ENCODE assay signal across 31 cellular contexts in genomic region chr3:126581569-126581968, GRCh38. TPM values are rescaled to one million over a fixed set of nuclear protein-coding genes. Genes with fewer than 3 reads are reported as not detected.
"Had no signal": no experiment of that assay in that cellular context is flagged by ENCODE, and none has a peak within 500 bp of the region (broad histone marks: within the 10 kb centered on the region; RNA-seq: fewer than 3 reads in every experiment).

No MANE protein-coding gene starts in this region.

- H3K9me3 Mint-ChIP-seq: stimulated activated effector memory CD8-positive, alpha-beta T cell treated with anti-CD3 and anti-CD28 coated beads, Interleukin-12 subunit alpha, Interleukin-12 subunit beta, amount 100 ng/mL, for 72 hours; stimulated activated naive B cell treated with anti-CD40 and anti-IgM and Interleukin-4, amounts not matched to agents 10 μg/mL and 1 μg/mL and 100 μg/mL, for 72 hours; type B pancreatic cell had no signal

- H3K36me3 Mint-ChIP-seq: stimulated activated effector memory CD8-positive, alpha-beta T cell treated with anti-CD3 and anti-CD28 coated beads, Interleukin-12 subunit alpha, Interleukin-12 subunit beta, amount 100 ng/mL, for 72 hours; stimulated activated memory B cell treated with anti-CD40 and anti-IgM and Interleukin-4, amounts not matched to agents 10 μg/mL and 1 μg/mL and 100 μg/mL, for 72 hours; stimulated activated naive B cell treated with anti-CD40 and anti-IgM and Interleukin-4, amounts not matched to agents 10 μg/mL and 1 μg/mL and 100 μg/mL, for 72 hours; type B pancreatic cell had no signal

- H3K36me3 ChIP-seq: stomach, suprapubic skin, thoracic aorta, thyroid gland, tibial artery, transverse colon, upper lobe of left lung, upper lobe of right lung, uterus, vagina had no signal

- H3K27ac Mint-ChIP-seq: stimulated activated effector memory CD8-positive, alpha-beta T cell treated with anti-CD3 and anti-CD28 coated beads, Interleukin-12 subunit alpha, Interleukin-12 subunit beta, amount 100 ng/mL, for 72 hours; stimulated activated memory B cell treated with anti-CD40 and anti-IgM and Interleukin-4, amounts not matched to agents 10 μg/mL and 1 μg/mL and 100 μg/mL, for 72 hours; stimulated activated naive B cell treated with anti-CD40 and anti-IgM and Interleukin-4, amounts not matched to agents 10 μg/mL and 1 μg/mL and 100 μg/mL, for 72 hours; stimulated activated naive CD8-positive, alpha-beta T cell treated with anti-CD3 and anti-CD28 coated beads, Interleukin-15, amount 100 ng/mL, for 72 hours; stimulated activated naive CD8-positive, alpha-beta T cell treated with anti-CD3 and anti-CD28 coated beads, Interleukin-15, Interleukin-2, amounts not matched to agents 100 ng/mL and 50 ng/mL, for 24 hours; type B pancreatic cell had no signal

- DNase-seq: stimulated activated CD4-positive, alpha-beta T cell treated with anti-CD3 and anti-CD28 coated beads, Interleukin-2, amount 100 ng/mL, for 48 hours; stimulated activated CD4-positive, alpha-beta T cell treated with anti-CD3 and anti-CD28 coated beads, Interleukin-4, amount 100 ng/mL, for 1 hour; stimulated activated CD4-positive, alpha-beta T cell treated with anti-CD3 and anti-CD28 coated beads, Interleukin-4, amount 100 ng/mL, for 24 hours; stimulated activated CD4-positive, alpha-beta T cell treated with anti-CD3 and anti-CD28 coated beads, Interleukin-4, amount 100 ng/mL, for 4 hours; stimulated activated CD8-positive, alpha-beta memory T cell treated with anti-CD3 and anti-CD28 coated beads, Interleukin-4, amount 100 ng/mL, for 48 hours; stimulated activated naive B cell treated with anti-CD40 and anti-IgM and Interleukin-4, amounts not matched to agents 10 μg/mL and 1 μg/mL and 100 μg/mL, for 72 hours; stimulated activated naive CD4-positive, alpha-beta T cell; stimulated activated naive CD4-positive, alpha-beta T cell treated with Interleukin-2 at 50 U/mL for 16 hours; stimulated activated naive CD8-positive, alpha-beta T cell treated with anti-CD3 and anti-CD28 coated beads, Interleukin-15, amount 100 ng/mL, for 72 hours; stimulated activated naive CD8-positive, alpha-beta T cell treated with anti-CD3 and anti-CD28 coated beads, Interleukin-15, Interleukin-2, amounts not matched to agents 100 U/mL and 50 U/mL, for 24 hours; stomach; substantia nigra; testis; thyroid gland; tibial artery; transverse colon; upper lobe of left lung; upper lobe of right lung; uterus had no signal

- H3K27ac ChIP-seq: stomach, suprapubic skin, testis, thoracic aorta, thyroid gland, tibial artery, tibial nerve, transverse colon, upper lobe of left lung, upper lobe of right lung, uterus, vagina had no signal

- H3K27me3 ChIP-seq: stomach, suprapubic skin, testis, thyroid gland, tibial artery, tibial nerve, transverse colon, upper lobe of left lung, upper lobe of right lung, uterus, vagina had no signal

- H3K4me3 ChIP-seq: stomach, suprapubic skin, testis, thoracic aorta, thyroid gland, tibial artery, tibial nerve, transverse colon, upper lobe of left lung, upper lobe of right lung, uterus, vagina had no signal

- H3K4me1 ChIP-seq: stomach, suprapubic skin, testis, thyroid gland, tibial artery, tibial nerve, transverse colon, upper lobe of left lung, upper lobe of right lung, uterus, vagina had no signal

- H3K4me3 Mint-ChIP-seq: stimulated activated effector memory CD8-positive, alpha-beta T cell treated with anti-CD3 and anti-CD28 coated beads, Interleukin-12 subunit alpha, Interleukin-12 subunit beta, amount 100 ng/mL, for 72 hours; stimulated activated memory B cell treated with anti-CD40 and anti-IgM and Interleukin-4, amounts not matched to agents 10 μg/mL and 1 μg/mL and 100 μg/mL, for 72 hours; stimulated activated naive B cell treated with anti-CD40 and anti-IgM and Interleukin-4, amounts not matched to agents 10 μg/mL and 1 μg/mL and 100 μg/mL, for 72 hours; stimulated activated naive CD8-positive, alpha-beta T cell treated with anti-CD3 and anti-CD28 coated beads, Interleukin-15, amount 100 ng/mL, for 72 hours; stimulated activated naive CD8-positive, alpha-beta T cell treated with anti-CD3 and anti-CD28 coated beads, Interleukin-15, Interleukin-2, amounts not matched to agents 100 ng/mL and 50 ng/mL, for 24 hours; type B pancreatic cell had no signal

- H3K4me1 Mint-ChIP-seq: stimulated activated effector memory CD8-positive, alpha-beta T cell treated with anti-CD3 and anti-CD28 coated beads, Interleukin-12 subunit alpha, Interleukin-12 subunit beta, amount 100 ng/mL, for 72 hours; stimulated activated memory B cell treated with anti-CD40 and anti-IgM and Interleukin-4, amounts not matched to agents 10 μg/mL and 1 μg/mL and 100 μg/mL, for 72 hours; stimulated activated naive CD8-positive, alpha-beta T cell treated with anti-CD3 and anti-CD28 coated beads, Interleukin-15, amount 100 ng/mL, for 72 hours had no signal

- H3K27me3 Mint-ChIP-seq: stimulated activated naive CD8-positive, alpha-beta T cell treated with anti-CD3 and anti-CD28 coated beads, Interleukin-15, amount 100 ng/mL, for 72 hours; stimulated activated naive CD8-positive, alpha-beta T cell treated with anti-CD3 and anti-CD28 coated beads, Interleukin-15, Interleukin-2, amounts not matched to agents 100 ng/mL and 50 ng/mL, for 24 hours; type B pancreatic cell had no signal

- H3K9me3 ChIP-seq: testis, thoracic aorta, thyroid gland, transverse colon, upper lobe of left lung, upper lobe of right lung, uterus, vagina had no signal

RNA-seq across cellular contexts. Expression of gene C3orf22, which starts 22.8 kb away (rescaled TPM):
- total RNA-seq: stomach, subcutaneous adipose tissue, suprapubic skin, temporal lobe, thoracic aorta, thyroid gland, tibial nerve, transverse colon, upper lobe of left lung, upper lobe of right lung, ureter, urinary bladder, uterus, vagina had no signal
- polyA plus RNA-seq: stomach, urinary bladder had no signal

RNA-seq across cellular contexts. Expression of gene CHST13, which starts 57.6 kb away (rescaled TPM):
- total RNA-seq: suprapubic skin, temporal lobe, thoracic aorta, ureter had no signal
